8 cellular contexts compared by ENCODE assay signal in genomic region chr1:161539731-161540561, GRCh38. TPM values are rescaled to one million over a fixed set of nuclear protein-coding genes. Genes with fewer than 3 reads are reported as not detected.
A peak's percentile ranks its signal among the peaks of the same experiment; 100 is the strongest.
DNase-seq lines count a peak whose midpoint lies in the region; ATAC-seq and TF ChIP-seq lines count a peak whose summit lies in the region.
"Not testable (repeated sequence)": the region's sequence is repeated elsewhere in the genome, so short reads cannot be mapped to it uniquely, and the experiment has no call there.

No MANE protein-coding gene starts in this region.

- H3K4me2 ChIP-seq in DOHH2 (ENCODE audit: low read length) (peak overlapping the region; percentile 73), GM23338 (peak overlapping the region; percentile 89)

- H3K27ac ChIP-seq in DOHH2 (ENCODE audit: low read depth, low read length): not testable (repeated sequence)
- H3K27ac ChIP-seq in GM23338 (ENCODE audit: low read depth) (peak overlapping the region; percentile 79), KOPT-K1 (ENCODE audit: low read depth, low read length, poor library complexity, severe bottlenecking) (peak overlapping the region; percentile 39)

- H3K79me2 ChIP-seq in DOHH2 (ENCODE audit: control insufficient read depth, low read length); GM23338 (replicated peaks; ENCODE audit: insufficient read depth): not testable (repeated sequence)

- not testable (repeated sequence) for H3K4me1 Mint-ChIP-seq in GM23338
- H3K4me1 Mint-ChIP-seq in neural crest cell: peaks cover 11% of the 10 kb centered on the region

- H3K4me3 Mint-ChIP-seq in GM23338 (peak overlapping the region; percentile 95), neural crest cell (peak overlapping the region; percentile 86)

- H3F3A ChIP-seq in DOHH2 (ENCODE audit: control insufficient read depth, insufficient read depth): not testable (repeated sequence)
- peaks cover 10% of the 10 kb centered on the region; the same call in 1 of the 2 replicates for H3F3A ChIP-seq in GM23338 (replicated peaks; ENCODE audit: low read depth)

- H3K27ac Mint-ChIP-seq in GM23338: peak overlapping the region; percentile 90
- H3K27ac Mint-ChIP-seq in neural crest cell (ENCODE audit: unreplicated experiment): peak overlapping the region; percentile 81

- peaks cover 14% of the 10 kb centered on the region for H3K4me1 ChIP-seq in DOHH2 (ENCODE audit: control insufficient read depth, low read length)
- not testable (repeated sequence) for H3K4me1 ChIP-seq in GM23338 (ENCODE audit: insufficient read depth)

- H3K27me3 ChIP-seq in DOHH2 (ENCODE audit: control insufficient read depth, low read length): peaks cover 35% of the 10 kb centered on the region
- not testable (repeated sequence) for H3K27me3 ChIP-seq in GM23338 (ENCODE audit: insufficient read depth)

- DNase-seq in GM23338 (ENCODE audit: low spot score): peak; percentile 93
- peak; percentile 54 for DNase-seq in SIG-M5 (lab: John Stamatoyannopoulos, UW)
- DNase-seq in activated gamma-delta T cell (lab: John Stamatoyannopoulos, UW): peak; percentile 38
- DNase-seq in foreskin fibroblast: peak; percentile 74 to 93
- DNase-seq in neural crest cell (ENCODE audit: low read depth, low spot score): peak; percentile 75
- DNase-seq in stimulated activated naive CD8-positive, alpha-beta T cell treated with anti-CD3 and anti-CD28 coated beads, Interleukin-15, Interleukin-2, amounts not matched to agents 100 U/mL and 50 U/mL, for 24 hours: peak; percentile 94

- H3K36me3 ChIP-seq in DOHH2 (ENCODE audit: control insufficient read depth, low read length); GM23338 (ENCODE audit: insufficient read depth); KOPT-K1 (ENCODE audit: insufficient read depth, low read length): not testable (repeated sequence)

- H4K20me1 ChIP-seq in DOHH2 (ENCODE audit: control insufficient read depth, insufficient read depth, low read depth, low read length); GM23338 (replicated peaks; ENCODE audit: insufficient read depth): not testable (repeated sequence)

- not testable (repeated sequence) for H3K27me3 Mint-ChIP-seq in GM23338 (ENCODE audit: insufficient read depth, low read depth, poor library complexity)
- peaks cover 63% of the 10 kb centered on the region for H3K27me3 Mint-ChIP-seq in neural crest cell (ENCODE audit: low read depth)

- TF ChIP-seq CTCF in DOHH2 (IDR thresholded peaks at IDR 0.05; ENCODE audit: low read depth, low read length, poor library complexity, severe bottlenecking); foreskin fibroblast (IDR thresholded peaks at IDR 0.05; ENCODE audit: low read depth, low read length); neural crest cell (conservative IDR thresholded peaks at IDR 0.05): not testable (repeated sequence)
- 0 out of 4 replicates have a peak, but pooled peaks of 1 of the 2 experiments have one; percentile 6 for TF ChIP-seq CTCF in GM23338 (conservative IDR thresholded peaks at IDR 0.05; ENCODE audit: low read depth in 2 of 2)

- not testable (repeated sequence) for H3K9me2 ChIP-seq in DOHH2 (replicated peaks; ENCODE audit: control insufficient read depth, low read length); GM23338 (ENCODE audit: insufficient read depth)

- not testable (repeated sequence) for H3K9me3 ChIP-seq in DOHH2 (ENCODE audit: control insufficient read depth, insufficient read depth, low read length); KOPT-K1 (ENCODE audit: insufficient read depth, low read length, poor library complexity, severe bottlenecking)

- peak; percentile 94 for ATAC-seq in GM23338
- peak; percentile 80 for ATAC-seq in stimulated activated naive CD8-positive, alpha-beta T cell treated with anti-CD3 and anti-CD28 coated beads, Interleukin-15, Interleukin-2, amounts not matched to agents 100 U/mL and 50 U/mL, for 24 hours

- H3K4me3 ChIP-seq in DOHH2 (ENCODE audit: low read length) (peak overlapping the region; percentile 70), GM23338 (peak overlapping the region; percentile 80), foreskin fibroblast (ENCODE audit: low read depth in 1 of 2, low read length in 2 of 2) (peak overlapping the region; percentile 43 to 63)

- peaks cover 23% of the 10 kb centered on the region for H3K36me3 Mint-ChIP-seq in GM23338 (ENCODE audit: low read depth)
- not testable (repeated sequence) for H3K36me3 Mint-ChIP-seq in neural crest cell (ENCODE audit: low read depth)

- H3K9me3 Mint-ChIP-seq in GM23338: peaks cover 30% of the 10 kb centered on the region
- not testable (repeated sequence) for H3K9me3 Mint-ChIP-seq in neural crest cell

- peak overlapping the region; percentile 99 for H2AFZ ChIP-seq in GM23338

TF ChIP-seq in GM23338, 12 proteins besides CTCF, POLR2A, EP300 and RAD21:
- peak; percentile 43 for TF ChIP-seq CREB1 (CRISPR knock-in tag; IDR thresholded peaks at IDR 0.05; ENCODE audit: low read depth)
- TF ChIP-seq NANOG (IDR thresholded peaks at IDR 0.05; ENCODE audit: borderline replicate concordance): 0 out of 2 replicates have a peak, but pooled peaks have one; percentile 25
- 0 out of 2 replicates have a peak, but pooled peaks have one; percentile 56 for TF ChIP-seq ETS1 (IDR thresholded peaks at IDR 0.05)

RNA-seq across cellular contexts. Expression of gene FCGR3A, which starts 9.7 kb away (rescaled TPM):
- total RNA-seq in GM23338 (2014; rRNA removed; shearing (Covaris generic)): not detected in 2 replicates
- 0.10 TPM in 1 of 2 replicates, not detected in the other for polyA plus RNA-seq in GM23338 (2016; fragmentation: Nextera tagmentation; extraction: Ambion mirVana)
- not detected in 2 replicates for total RNA-seq in neural crest cell

RNA-seq across cellular contexts. Expression of gene HSPA6, which starts 15.6 kb away (rescaled TPM):
- not detected in 2 replicates for total RNA-seq in GM23338 (2014; rRNA removed; shearing (Covaris generic))
- 0.09 TPM in 1 of 2 replicates, not detected in the other for polyA plus RNA-seq in GM23338 (2016; fragmentation: Nextera tagmentation; extraction: Ambion mirVana)
- total RNA-seq in neural crest cell: not detected in 2 replicates

RNA-seq across cellular contexts. Expression of gene FCGR2A, which starts 34.7 kb away (rescaled TPM):
- total RNA-seq in GM23338 (2014; rRNA removed; shearing (Covaris generic)): 1.3 TPM in 1 of 2 replicates, not detected in the other
- 0.08 and 0.38 TPM in 2 replicates for polyA plus RNA-seq in GM23338 (2016; fragmentation: Nextera tagmentation; extraction: Ambion mirVana)
- not detected in 2 replicates for total RNA-seq in neural crest cell

Comparison
In these comparisons a context has a peak if more than half of its experiments do, and no peak if none do; other contexts are left out.
1. DNase-seq: peak in every context shown above with its lines; median percentile 94 in stimulated activated naive CD8-positive, alpha-beta T cell treated with anti-CD3 and anti-CD28 coated beads, Interleukin-15, Interleukin-2, amounts not matched to agents 100 U/mL and 50 U/mL, for 24 hours; 93 in GM23338; 84 in foreskin fibroblast; 75 in neural crest cell; 54 in SIG-M5; 38 in activated gamma-delta T cell.